28 cellular contexts compared by ENCODE assay signal in the genomic region with DNA sequence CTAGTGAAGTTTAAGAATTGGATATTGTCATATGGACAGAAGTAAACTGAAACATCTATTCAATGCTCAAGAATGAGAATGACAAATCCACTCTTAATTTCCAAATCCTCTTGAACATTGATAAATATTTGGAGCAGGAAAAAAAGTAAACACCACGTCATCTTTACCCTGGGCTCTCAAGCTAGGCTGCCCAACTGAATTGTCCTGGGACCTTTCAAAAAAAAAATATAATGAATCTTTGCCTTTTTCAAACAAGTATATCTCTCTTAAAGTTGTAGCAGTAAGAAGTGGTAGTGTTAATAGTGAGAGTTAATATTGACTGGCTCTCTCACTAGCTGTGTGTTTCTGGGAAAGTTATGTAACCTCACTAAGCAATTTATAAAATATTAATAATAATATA.
"Had no signal": no experiment of that assay in that cellular context is flagged by ENCODE, and none has a peak within 500 bp of the region (broad histone marks: within the 10 kb centered on the region; RNA-seq: fewer than 3 reads in every experiment).

No MANE protein-coding gene starts in this region.

- H3K27me3 ChIP-seq: colonic mucosa, dorsolateral prefrontal cortex, esophagus muscularis mucosa, esophagus squamous epithelium, foreskin keratinocyte, gastrocnemius medialis, gastroesophageal sphincter, heart left ventricle, heart right ventricle had no signal

- ATAC-seq: effector memory CD8-positive, alpha-beta T cell; esophagus mucosa; foreskin keratinocyte; gastrocnemius medialis; gastroesophageal sphincter; heart left ventricle; heart right ventricle had no signal

- H3K9me3 ChIP-seq: colonic mucosa, esophagus muscularis mucosa, esophagus squamous epithelium, gastrocnemius medialis, gastroesophageal sphincter, heart left ventricle, heart right ventricle had no signal

- FAIRE-seq: colon, endometrium, endothelial cell of umbilical vein, frontal cortex had no signal

- H3K4me1 ChIP-seq: colonic mucosa, esophagus muscularis mucosa, esophagus squamous epithelium, foreskin keratinocyte, gastrocnemius medialis, gastroesophageal sphincter, heart left ventricle, heart right ventricle had no signal

- DNase-seq: colonic mucosa; cortex of kidney; dermis blood vessel endothelial cell; dorsolateral prefrontal cortex; effector CD4-positive, alpha-beta T cell; effector CD8-positive, alpha-beta T cell; effector memory CD4-positive, alpha-beta T cell; effector memory CD8-positive, alpha-beta T cell; endodermal cell; erythroblast; esophagus squamous epithelium; foreskin fibroblast; foreskin keratinocyte; foreskin melanocyte; gastrocnemius medialis; glutamatergic neuron; head of caudate nucleus; heart left ventricle; heart right ventricle had no signal

- H3K27ac ChIP-seq: colonic mucosa, coronary artery, dorsolateral prefrontal cortex, epithelial cell of prostate, esophagus muscularis mucosa, esophagus squamous epithelium, foreskin keratinocyte, gastrocnemius medialis, gastroesophageal sphincter, heart left ventricle, heart right ventricle had no signal

- H3K36me3 ChIP-seq: colonic mucosa, esophagus muscularis mucosa, esophagus squamous epithelium, gastrocnemius medialis, gastroesophageal sphincter, heart left ventricle, heart right ventricle had no signal

- H3K4me3 ChIP-seq: colonic mucosa, coronary artery, dorsolateral prefrontal cortex, esophagus muscularis mucosa, esophagus squamous epithelium, gastrocnemius medialis, gastroesophageal sphincter, heart left ventricle, heart right ventricle had no signal
